In the genomic region with DNA sequence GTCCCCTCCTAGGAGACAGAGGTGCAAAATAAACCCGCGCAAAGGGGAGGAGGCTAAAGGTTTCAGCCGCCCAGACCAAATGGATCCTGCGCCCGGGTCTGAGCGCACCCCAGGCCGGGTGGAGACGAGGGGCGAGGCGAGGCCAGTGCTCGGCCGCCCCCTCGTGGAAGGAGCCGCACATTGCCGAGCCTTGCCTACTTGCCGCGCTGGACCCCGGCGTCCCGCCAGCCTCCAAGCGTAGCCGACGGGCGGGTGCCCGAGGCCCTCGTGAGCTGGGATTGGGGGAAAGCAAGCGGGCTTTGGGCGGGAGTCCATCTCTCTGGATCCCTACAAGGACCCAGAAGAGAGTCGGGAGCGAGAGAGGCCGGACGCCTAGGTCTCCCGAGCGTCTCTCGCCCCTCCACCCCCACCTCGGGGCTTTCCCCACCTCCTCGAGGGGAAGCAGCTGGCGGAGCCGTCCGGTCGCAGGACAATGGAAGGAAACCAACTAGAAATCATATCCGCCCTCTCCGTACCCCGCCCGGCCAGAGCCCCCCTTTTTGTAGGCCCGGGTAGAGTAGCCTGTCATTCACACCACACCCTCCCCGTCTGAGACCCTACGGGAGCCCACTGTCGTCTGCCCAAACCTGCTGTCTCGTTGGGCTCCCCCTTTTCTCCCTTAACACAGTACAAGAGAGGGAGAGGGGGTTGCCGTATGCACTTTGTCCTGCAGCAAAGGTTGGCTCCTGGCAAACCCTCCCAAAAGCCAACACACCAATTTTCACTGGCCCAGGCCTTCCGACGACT, we compare ENCODE assay signal across 8 cellular contexts. TPM values are rescaled to one million over a fixed set of nuclear protein-coding genes. Genes with fewer than 3 reads are reported as not detected.
DNase-seq lines count a peak whose midpoint lies in the region; ATAC-seq and TF ChIP-seq lines count a peak whose summit lies in the region.

No MANE protein-coding gene starts in this region.

- H3K36me3 Mint-ChIP-seq in activated naive CD8-positive, alpha-beta T cell treated with anti-CD3 and anti-CD28 coated beads for 36 hours: peaks cover 10% of the 10 kb centered on the region

- peaks cover 15% of the 10 kb centered on the region for H3F3A ChIP-seq in SK-N-SH (replicated peaks; ENCODE audit: insufficient read depth)

- H3K4me1 Mint-ChIP-seq in activated naive CD8-positive, alpha-beta T cell treated with anti-CD3 and anti-CD28 coated beads for 36 hours: peaks cover 48% of the 10 kb centered on the region

- H3K9me3 ChIP-seq in SK-N-SH (no peaks in the 10 kb centered on the region), heart left ventricle (no peaks in the 10 kb centered on the region), aorta (ENCODE audit: control insufficient read depth, low read length) (no peaks in the 10 kb centered on the region)

- H3K9ac ChIP-seq in SK-N-SH: no peak overlapping the region

- no peaks in the 10 kb centered on the region for H4K20me1 ChIP-seq in SK-N-SH (ENCODE audit: insufficient read depth)

- ATAC-seq in GM21360 (IDR thresholded peaks at IDR 0.05; ENCODE audit: unreplicated experiment) (peak; percentile 69), heart left ventricle (peak; percentile 38 to 71 (median 60)), aorta (ENCODE audit: low FRiP score) (peak; percentile 88)

- TF ChIP-seq CTCF in SK-N-SH (IDR thresholded peaks at IDR 0.05) (peak; percentile 81), heart left ventricle (IDR thresholded peaks at IDR 0.05) (peak; percentile 87 to 99 (median 98))

- H2AFZ ChIP-seq in SK-N-SH (ENCODE audit: low read depth): peak overlapping the region; percentile 94; the same call in 1 of the 2 replicates

- no peaks in the 10 kb centered on the region for H3K9me3 Mint-ChIP-seq in activated naive CD8-positive, alpha-beta T cell treated with anti-CD3 and anti-CD28 coated beads for 36 hours

- peaks cover 12% of the 10 kb centered on the region for H3K27me3 Mint-ChIP-seq in activated naive CD8-positive, alpha-beta T cell treated with anti-CD3 and anti-CD28 coated beads for 36 hours

- no peaks in the 10 kb centered on the region for H3K79me2 ChIP-seq in SK-N-SH (ENCODE audit: insufficient read depth)

- 44% methylated on average over 27 of the region's 53 CpGs for WGBS in SK-N-SH (ENCODE audit: low lambda C conversion rate)
- 3% methylated on average over 30 to 53 of the region's 53 CpGs for WGBS in heart left ventricle, 4 donors
- WGBS in aorta, 2 donors: 2 to 3% methylated on average over 51 to 53 of the region's 53 CpGs

- POLR2A ChIA-PET in SK-N-SH (lab: Yijun Ruan, JAX): no interaction called here

- H3K27ac ChIP-seq in SK-N-SH (ENCODE audit: low read depth in 2 of 2, low read length in 1 of 2) (no peak overlapping the region), heart left ventricle (peak overlapping the region; percentile 80 to 99 (median 96)), aorta (ENCODE audit: low read depth in 1 of 2, low read length in 2 of 2) (no peak overlapping the region)

- peak; percentile 74 for TF ChIP-seq RAD21 in SK-N-SH (IDR thresholded peaks at IDR 0.05; ENCODE audit: low read length)

- DNase-seq in COLO668 (lab: John Stamatoyannopoulos, UW; ENCODE audit: unreplicated experiment): peak; percentile 64
- DNase-seq in Jurkat, Clone E6-1 (ENCODE audit: low read depth, low spot score): no peak
- peak; percentile 92 for DNase-seq in SK-N-SH
- DNase-seq in activated naive CD8-positive, alpha-beta T cell treated with anti-CD3 and anti-CD28 coated beads for 36 hours: peak; percentile 88
- peak; percentile 83 to 92 (median 86) for DNase-seq in heart left ventricle
- peak; percentile 96 for DNase-seq in posterior vena cava (ENCODE audit: low spot score)
- DNase-seq in aorta: peak; percentile 84 to 94

- H3K36me3 ChIP-seq in SK-N-SH (replicated peaks in 1 of 2; ENCODE audit: control insufficient read depth in 1 of 2, insufficient read depth in 2 of 2, low read length in 1 of 2): no peaks in the 10 kb centered on the region
- peaks cover 0 to 25% (median 3%) of the 10 kb centered on the region in 9 donors for H3K36me3 ChIP-seq in heart left ventricle
- no peaks in the 10 kb centered on the region for H3K36me3 ChIP-seq in aorta (ENCODE audit: control insufficient read depth in 1 of 2, insufficient read depth in 2 of 2, low read length in 1 of 2)

- peak overlapping the region; percentile 22 for H3K4me3 ChIP-seq in Jurkat, Clone E6-1 (ENCODE audit: low read length)
- peak overlapping the region in 1 of 2 experiments; percentile 47; a peak in 2 of 4 replicates for H3K4me3 ChIP-seq in SK-N-SH (ENCODE audit: low read depth in 2 of 2, low read length in 1 of 2)
- H3K4me3 ChIP-seq in heart left ventricle: peak overlapping the region; percentile 32 to 79 (median 62)
- H3K4me3 ChIP-seq in aorta (ENCODE audit: low read length in 2 of 2): no peak overlapping the region

- CTCF ChIA-PET in SK-N-SH (lab: Yijun Ruan, JAX): interaction anchor here (0.6 to 8.6 kb wide), 26 partner anchors 7 to 1200 kb away, joined by 3 to 64 read pairs (median 6); a partner anchor contains a TSS

- H3K4me3 Mint-ChIP-seq in activated naive CD8-positive, alpha-beta T cell treated with anti-CD3 and anti-CD28 coated beads for 36 hours: peak overlapping the region; percentile 67

- TF ChIP-seq POLR2A in heart left ventricle (IDR thresholded peaks at IDR 0.05): peak in 1 of 2 donors; percentile 52

- intact Hi-C loops in heart left ventricle (cut with DNase I): loop anchor here in 3 of 10 donors (1.0 to 10.0 kb wide), 3 partner anchors 108 to 267 kb away; a partner anchor contains a TSS
- intact Hi-C loops in posterior vena cava (cut with DNase I): no loop called here
- intact Hi-C loops in aorta (cut with DNase I): loop anchor here in 1 of 2 donors (5.0 kb wide), 1 partner anchor 110 kb away; no protein-coding TSS in a partner anchor

- H3K4me2 ChIP-seq in SK-N-SH: peak overlapping the region; percentile 52; the same call in 1 of the 2 replicates

- no peak for TF ChIP-seq EP300 in SK-N-SH (IDR thresholded peaks at IDR 0.05; ENCODE audit: borderline replicate concordance in 1 of 2, low read depth in 1 of 2, low read length in 1 of 2)

- H3K27me3 ChIP-seq in SK-N-SH (ENCODE audit: insufficient read depth) (no peaks in the 10 kb centered on the region), heart left ventricle (peaks cover 0 to 24% (median 0%) of the 10 kb centered on the region in 9 donors), aorta (ENCODE audit: control insufficient read depth in 1 of 2, insufficient read depth in 2 of 2, low read length in 1 of 2) (no peaks in the 10 kb centered on the region)

- peak overlapping the region; percentile 62 for H3K27ac Mint-ChIP-seq in activated naive CD8-positive, alpha-beta T cell treated with anti-CD3 and anti-CD28 coated beads for 36 hours

- H3K9me2 ChIP-seq in SK-N-SH: no peaks in the 10 kb centered on the region

- H3K4me1 ChIP-seq in SK-N-SH (ENCODE audit: control insufficient read depth in 1 of 2, insufficient read depth in 2 of 2, low read depth in 1 of 2, low read length in 1 of 2): peaks cover 5 to 30% of the 10 kb centered on the region in 2 experiments; a peak in 2 of 4 replicates
- H3K4me1 ChIP-seq in heart left ventricle: peaks cover 8 to 82% (median 42%) of the 10 kb centered on the region in 12 donors
- H3K4me1 ChIP-seq in aorta (ENCODE audit: control insufficient read depth in 1 of 2, insufficient read depth in 2 of 2, low read length in 2 of 2): no peaks in the 10 kb centered on the region

RNA-seq across cellular contexts. Expression of a gene that starts 0.7 kb away (rescaled TPM):
- not detected for polyA plus RNA-seq in Jurkat, Clone E6-1 (2012; ENCODE audit: insufficient read depth, insufficient read length)
- polyA plus RNA-seq in SK-N-SH (2012; rRNA removed) (0.02 TPM in 1 of 2 replicates, not detected in the other), heart left ventricle (10 to 100 TPM in 1 of 2 donors, 1 to 10 TPM in 1; 5.9 to 10.3 TPM), aorta (1 to 10 TPM in 1 of 2 donors, under 1 TPM in 1; 0.63 to 1.3 TPM)
- 0.01 TPM in 2 replicates for polyA plus RNA-seq in SK-N-SH (2012; cell fraction: cytosol; rRNA removed)
- 0.02 and 0.05 TPM in 2 replicates for polyA plus RNA-seq in SK-N-SH (2012; cell fraction: nucleus; rRNA removed)
- total RNA-seq in activated naive CD8-positive, alpha-beta T cell treated with anti-CD3 and anti-CD28 coated beads for 36 hours: 1 to 10 TPM in 1 of 2 experiments, under 1 TPM in 1; 0.85 to 1.0 TPM
- total RNA-seq in heart left ventricle (10 to 100 TPM in 6 of 9 donors, 1 to 10 TPM in 3; 9.0 to 32.8 (median 14.9) TPM), posterior vena cava (10 to 100 TPM; 21.2 to 29.7 TPM), aorta (10 to 100 TPM; 16.4 to 31.4 TPM)

RNA-seq across cellular contexts. Expression of a gene that starts 9.8 kb away (rescaled TPM):
- polyA plus RNA-seq in Jurkat, Clone E6-1 (2012; ENCODE audit: insufficient read depth, insufficient read length): 189 TPM
- 220 and 317 TPM in 2 replicates for polyA plus RNA-seq in SK-N-SH (2012; rRNA removed)
- 232 and 313 TPM in 2 replicates for polyA plus RNA-seq in SK-N-SH (2012; cell fraction: cytosol; rRNA removed)
- 127 and 132 TPM in 2 replicates for polyA plus RNA-seq in SK-N-SH (2012; cell fraction: nucleus; rRNA removed)
- 10 to 100 TPM; 90.6 to 98.6 TPM for total RNA-seq in activated naive CD8-positive, alpha-beta T cell treated with anti-CD3 and anti-CD28 coated beads for 36 hours
- total RNA-seq in heart left ventricle: 100 to 1,000 TPM; 149 to 255 (median 171) TPM
- polyA plus RNA-seq in heart left ventricle: 100 to 1,000 TPM; 290 to 387 TPM
- 100 to 1,000 TPM; 153 to 154 TPM for total RNA-seq in posterior vena cava
- total RNA-seq in aorta: 100 to 1,000 TPM; 157 to 163 TPM
- polyA plus RNA-seq in aorta: 100 to 1,000 TPM; 390 to 401 TPM

RNA-seq across cellular contexts. Expression of a gene that starts 13.6 kb away (rescaled TPM):
- polyA plus RNA-seq in Jurkat, Clone E6-1 (2012; ENCODE audit: insufficient read depth, insufficient read length): 4.7 TPM
- 2.5 and 3.9 TPM in 2 replicates for polyA plus RNA-seq in SK-N-SH (2012; rRNA removed)
- 1.2 and 2.1 TPM in 2 replicates for polyA plus RNA-seq in SK-N-SH (2012; cell fraction: cytosol; rRNA removed)
- 7.2 and 7.9 TPM in 2 replicates for polyA plus RNA-seq in SK-N-SH (2012; cell fraction: nucleus; rRNA removed)
- 1 to 10 TPM; 5.2 to 6.2 TPM for total RNA-seq in activated naive CD8-positive, alpha-beta T cell treated with anti-CD3 and anti-CD28 coated beads for 36 hours
- 1 to 10 TPM in 8 of 9 donors, under 1 TPM in 1; 0.83 to 2.1 (median 1.1) TPM for total RNA-seq in heart left ventricle
- polyA plus RNA-seq in heart left ventricle: under 1 TPM; 0.87 to 0.95 TPM
- 1 to 10 TPM; 1.5 to 1.6 TPM for total RNA-seq in posterior vena cava
- total RNA-seq in aorta: 1 to 10 TPM; 1.3 to 2.5 TPM
- 1 to 10 TPM in 1 of 2 donors, not detected in 1; 1.0 TPM for polyA plus RNA-seq in aorta

RNA-seq across cellular contexts. Expression of a gene that starts 21.7 kb away (rescaled TPM):
- polyA plus RNA-seq in Jurkat, Clone E6-1 (2012; ENCODE audit: insufficient read depth, insufficient read length): not detected
- polyA plus RNA-seq in SK-N-SH (2012; rRNA removed) (0.12 and 0.18 TPM in 2 replicates), heart left ventricle (1 to 10 TPM in 1 of 2 donors, under 1 TPM in 1; 0.68 to 1.4 TPM), aorta (not detected)
- 0.03 and 0.04 TPM in 2 replicates for polyA plus RNA-seq in SK-N-SH (2012; cell fraction: cytosol; rRNA removed)
- 0.25 and 1.0 TPM in 2 replicates for polyA plus RNA-seq in SK-N-SH (2012; cell fraction: nucleus; rRNA removed)
- total RNA-seq in activated naive CD8-positive, alpha-beta T cell treated with anti-CD3 and anti-CD28 coated beads for 36 hours: 1 to 10 TPM; 1.5 to 1.8 TPM
- total RNA-seq in heart left ventricle (under 1 TPM in 8 of 9 donors, not detected in 1; 0.19 to 1.00 (median 0.79) TPM), posterior vena cava (1 to 10 TPM in 1 of 2 donors, under 1 TPM in 1; 0.52 to 1.3 TPM), aorta (1 to 10 TPM in 1 of 2 donors, under 1 TPM in 1; 0.26 to 1.3 TPM)

RNA-seq across cellular contexts. Expression of a gene that starts 26.3 kb away (rescaled TPM):
- 1.4 TPM for polyA plus RNA-seq in Jurkat, Clone E6-1 (2012; ENCODE audit: insufficient read depth, insufficient read length)
- polyA plus RNA-seq in SK-N-SH (2012; rRNA removed): not detected in 2 replicates
- polyA plus RNA-seq in SK-N-SH (2012; cell fraction: cytosol; rRNA removed): not detected in 2 replicates
- polyA plus RNA-seq in SK-N-SH (2012; cell fraction: nucleus; rRNA removed): not detected in 2 replicates
- not detected for total RNA-seq in activated naive CD8-positive, alpha-beta T cell treated with anti-CD3 and anti-CD28 coated beads for 36 hours
- total RNA-seq in heart left ventricle: under 1 TPM in 1 of 9 donors, not detected in 8; 0.44 TPM
- polyA plus RNA-seq in heart left ventricle: not detected
- total RNA-seq in posterior vena cava: under 1 TPM in 1 of 2 donors, not detected in 1; 0.14 TPM
- total RNA-seq in aorta: not detected
- polyA plus RNA-seq in aorta: not detected

Comparison
In these comparisons a context has a peak if more than half of its experiments do, and no peak if none do; other contexts are left out.
1. H3K4me3 ChIP-seq: peak in Jurkat, Clone E6-1 (single experiment) and heart left ventricle (12 of 12); none in aorta (0 of 2).
2. H3K27ac ChIP-seq: peak in heart left ventricle (12 of 12); none in SK-N-SH (0 of 2) and aorta (0 of 2).
3. RNA of a gene that starts 0.7 kb away (total RNA-seq): 16.4 to 31.4 TPM in aorta, 21.2 to 29.7 TPM in posterior vena cava and 9.0 to 32.8 TPM in heart left ventricle; 0.85 to 1.0 TPM in activated naive CD8-positive, alpha-beta T cell treated with anti-CD3 and anti-CD28 coated beads for 36 hours; every median in the first group is over 4 times any median in the second.
4. Peak in every context shown above with its lines, with median percentiles within 50 percentile points of each other: ATAC-seq.